10 cellular contexts compared by ENCODE assay signal in the genomic region with DNA sequence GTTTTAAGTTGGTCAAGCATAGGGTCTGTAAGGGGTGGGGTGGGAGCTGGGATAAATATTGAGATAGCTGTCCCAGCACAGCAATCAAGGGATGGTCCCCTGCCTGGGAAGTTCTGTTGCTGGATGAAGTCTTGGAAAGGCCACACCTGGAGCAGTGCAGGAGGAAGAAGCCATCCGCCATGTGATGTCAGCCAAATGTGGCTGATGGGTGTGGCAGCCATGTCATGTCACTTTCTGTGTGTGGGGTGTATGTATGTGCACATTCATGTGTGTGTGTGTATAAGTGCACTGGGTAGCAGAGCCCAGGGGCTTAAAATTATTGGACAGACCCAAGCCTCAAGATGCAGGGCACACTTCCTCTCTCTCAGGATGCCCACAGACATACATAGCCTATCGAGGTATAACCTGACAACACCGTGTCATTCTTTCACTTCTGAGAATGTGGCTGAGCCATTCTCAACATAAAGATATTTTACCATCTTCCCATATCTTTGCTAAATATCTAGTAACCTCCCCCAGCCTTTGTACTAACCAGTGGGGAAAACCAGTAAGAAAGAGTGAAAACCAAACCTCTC. TPM values are rescaled to one million over a fixed set of nuclear protein-coding genes. Genes with fewer than 3 reads are reported as not detected.
DNase-seq lines count a peak whose midpoint lies in the region; ATAC-seq and TF ChIP-seq lines count a peak whose summit lies in the region.
"Had no signal": no experiment of that assay in that cellular context is flagged by ENCODE, and none has a peak within 500 bp of the region (broad histone marks: within the 10 kb centered on the region; RNA-seq: fewer than 3 reads in every experiment).

No MANE protein-coding gene starts in this region.

- H3K9me3 ChIP-seq in KOPT-K1 (ENCODE audit: insufficient read depth, low read length, poor library complexity, severe bottlenecking) (no peaks in the 10 kb centered on the region), gastrocnemius medialis (no peaks in the 10 kb centered on the region), aorta (ENCODE audit: control insufficient read depth, low read length) (peaks cover 3% of the 10 kb centered on the region)
- no peaks in the 10 kb centered on the region for H3K9me3 ChIP-seq in naive thymus-derived CD4-positive, alpha-beta T cell (ENCODE audit: control insufficient read depth in 2 of 3, low read length in 3 of 3)

- POLR2A ChIA-PET in naive thymus-derived CD4-positive, alpha-beta T cell (lab: Charles Lee) = interaction anchor here (0.6 to 4.0 kb wide), 4 partner anchors 11 to 84 kb away, joined by 3 to 45 read pairs (median 5); partner anchors contain the start of gene TNFSF10

- CTCF ChIA-PET in naive thymus-derived CD4-positive, alpha-beta T cell (lab: Charles Lee) = interaction anchor here (0.6 to 1.8 kb wide), 2 partner anchors 84 to 165 kb away, joined by 3 to 10 read pairs; no protein-coding TSS in a partner anchor

- peaks cover 50 to 54% of the 10 kb centered on the region in 2 donors for H3K4me1 ChIP-seq in naive thymus-derived CD4-positive, alpha-beta T cell (ENCODE audit: control insufficient read depth in 2 of 2, insufficient read depth in 2 of 2, low read length in 2 of 2)
- H3K4me1 ChIP-seq in gastrocnemius medialis = peaks cover 26 to 38% of the 10 kb centered on the region in 2 donors
- H3K4me1 ChIP-seq in aorta (ENCODE audit: control insufficient read depth in 1 of 2, insufficient read depth in 2 of 2, low read length in 2 of 2) = no peaks in the 10 kb centered on the region

- TF ChIP-seq POLR2A in gastrocnemius medialis (IDR thresholded peaks at IDR 0.05) = no peak

- H3K4me3 ChIP-seq in naive thymus-derived CD4-positive, alpha-beta T cell (ENCODE audit: low read length) = peak overlapping the region; percentile 2
- H3K4me3 ChIP-seq in gastrocnemius medialis (no peak overlapping the region), aorta (ENCODE audit: low read length in 2 of 2) (no peak overlapping the region)

- H3K9me3 Mint-ChIP-seq in naive thymus-derived CD4-positive, alpha-beta T cell = peaks cover 0 to 5% (median 0%) of the 10 kb centered on the region in 11 donors

- 89 to 94% methylated on average over 3 of the region's 3 CpGs for WGBS in aorta, 2 donors

- H3K27ac ChIP-seq in KOPT-K1 (ENCODE audit: low read depth, low read length, poor library complexity, severe bottlenecking) (peak overlapping the region; percentile 97), gastrocnemius medialis (peak overlapping the region in 2 of 4 donors; percentile 20 to 58), aorta (ENCODE audit: low read depth in 1 of 2, low read length in 2 of 2) (no peak overlapping the region)
- peak overlapping the region; percentile 61 for H3K27ac ChIP-seq in naive thymus-derived CD4-positive, alpha-beta T cell (ENCODE audit: low read depth, low read length)

- H3K36me3 ChIP-seq in KOPT-K1 (ENCODE audit: insufficient read depth, low read length) (peaks cover 88% of the 10 kb centered on the region), gastrocnemius medialis (peaks cover 0 to 4% of the 10 kb centered on the region in 2 donors), aorta (ENCODE audit: control insufficient read depth in 1 of 2, insufficient read depth in 2 of 2, low read length in 1 of 2) (no peaks in the 10 kb centered on the region)
- H3K36me3 ChIP-seq in naive thymus-derived CD4-positive, alpha-beta T cell (ENCODE audit: control insufficient read depth in 2 of 3, insufficient read depth in 3 of 3, low read length in 3 of 3) = peaks cover 4 to 49% (median 14%) of the 10 kb centered on the region in 3 experiments

- no peak for DNase-seq in naive thymus-derived CD4-positive, alpha-beta T cell
- DNase-seq in gastrocnemius medialis (no peak), aorta (no peak), AG08395 (ENCODE audit: low spot score) (no peak)
- no peak for DNase-seq in activated CD8-positive, alpha-beta memory T cell treated with anti-CD3 and anti-CD28 coated beads, Interleukin-2, amount 50 U/mL, for 4 hours
- DNase-seq: islet precursor cell had no signal

- peaks cover 20 to 90% (median 73%) of the 10 kb centered on the region in 5 donors for H3K36me3 Mint-ChIP-seq in naive thymus-derived CD4-positive, alpha-beta T cell

- in situ Hi-C loops in gastrocnemius medialis (cut with MboI; ENCODE audit: low sequenced_read_pairs in 4 of 4) = no loop called here

- peak; percentile 36 for ATAC-seq in GM18858 (IDR thresholded peaks at IDR 0.05; ENCODE audit: unreplicated experiment)
- ATAC-seq in GM21576 (IDR thresholded peaks at IDR 0.05; ENCODE audit: unreplicated experiment) = peak; percentile 55
- peak; percentile 24 for ATAC-seq in naive thymus-derived CD4-positive, alpha-beta T cell
- no peak for ATAC-seq in gastrocnemius medialis
- ATAC-seq in aorta (ENCODE audit: low FRiP score) = no peak
- ATAC-seq: Panc1 had no signal

- peak overlapping the region; percentile 62 to 93 (median 80) for H3K4me3 Mint-ChIP-seq in naive thymus-derived CD4-positive, alpha-beta T cell

- no peaks in the 10 kb centered on the region for H3K27me3 ChIP-seq in naive thymus-derived CD4-positive, alpha-beta T cell (ENCODE audit: control insufficient read depth in 2 of 2, insufficient read depth in 2 of 2, low read length in 2 of 2)
- H3K27me3 ChIP-seq in gastrocnemius medialis = no peaks in the 10 kb centered on the region
- no peaks in the 10 kb centered on the region for H3K27me3 ChIP-seq in aorta (ENCODE audit: control insufficient read depth in 1 of 2, insufficient read depth in 2 of 2, low read length in 1 of 2)

- no peaks in the 10 kb centered on the region for H3K27me3 Mint-ChIP-seq in naive thymus-derived CD4-positive, alpha-beta T cell

- intact Hi-C loops in naive thymus-derived CD4-positive, alpha-beta T cell (cut with micrococcal nuclease) = loop anchor here (1.0 to 10.0 kb wide), 6 partner anchors 8 to 1057 kb away; no protein-coding TSS in a partner anchor
- intact Hi-C loops in gastrocnemius medialis (cut with DNase I; ENCODE audit: low total_unique reads) (no loop called here), aorta (cut with DNase I) (no loop called here)

- H3K27ac Mint-ChIP-seq in naive thymus-derived CD4-positive, alpha-beta T cell = peak overlapping the region; percentile 88 to 100 (median 93)

- no peak for TF ChIP-seq CTCF in gastrocnemius medialis (IDR thresholded peaks at IDR 0.05 in 4 of 5, conservative IDR thresholded peaks at IDR 0.05 in 1 of 5)

- peaks cover 63 to 89% (median 82%) of the 10 kb centered on the region in 7 donors for H3K4me1 Mint-ChIP-seq in naive thymus-derived CD4-positive, alpha-beta T cell

RNA-seq across cellular contexts. Expression of gene TNFSF10, which starts 11.4 kb away (rescaled TPM):
- 100 to 1,000 TPM in 1 of 5 experiments, 10 to 100 TPM in 4; 10.8 to 234 (median 45.0) TPM for total RNA-seq in naive thymus-derived CD4-positive, alpha-beta T cell
- polyA plus RNA-seq in naive thymus-derived CD4-positive, alpha-beta T cell = 10 to 100 TPM; 60.9 to 92.1 TPM
- total RNA-seq in gastrocnemius medialis (10 to 100 TPM; 10.2 to 32.8 (median 24.3) TPM), aorta (10 to 100 TPM; 16.5 to 53.3 TPM)
- polyA plus RNA-seq in aorta = 1 to 10 TPM; 2.7 to 8.0 TPM

Comparison
In these comparisons a context has a peak if more than half of its experiments do, and no peak if none do; other contexts are left out.
1. ATAC-seq: peak in GM18858 (single experiment), GM21576 (single experiment) and naive thymus-derived CD4-positive, alpha-beta T cell (single experiment); none in gastrocnemius medialis (0 of 2) and aorta (single experiment).
2. H3K27ac ChIP-seq: peak in KOPT-K1 (single experiment) and naive thymus-derived CD4-positive, alpha-beta T cell (single experiment); none in aorta (0 of 2).
3. intact Hi-C loops: an anchor here in naive thymus-derived CD4-positive, alpha-beta T cell (1.0 to 10.0 kb wide); none called in gastrocnemius medialis and aorta.